ENCODE assay signal across 18 cellular contexts in the genomic region with DNA sequence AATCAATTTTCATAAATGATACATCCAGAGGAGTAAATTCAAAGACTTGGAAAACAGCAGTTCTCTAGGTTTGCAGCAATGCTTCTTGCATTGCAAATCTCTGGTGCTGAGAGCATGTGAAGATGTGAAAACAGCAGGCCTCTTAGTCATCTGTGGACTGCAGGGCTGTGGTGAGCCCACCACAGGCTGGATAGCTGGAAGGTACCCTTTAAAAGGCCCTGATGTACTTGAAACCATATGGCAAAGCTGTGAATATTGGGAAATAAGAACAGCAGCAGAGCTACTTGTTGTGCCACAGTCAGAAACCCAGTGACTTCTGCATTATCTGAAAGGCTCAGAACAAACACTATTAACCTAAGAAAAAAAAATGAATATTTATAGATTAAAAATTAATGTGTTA.
DNase-seq lines count a peak whose midpoint lies in the region; ATAC-seq and TF ChIP-seq lines count a peak whose summit lies in the region.
"Had no signal": no experiment of that assay in that cellular context is flagged by ENCODE, and none has a peak within 500 bp of the region (broad histone marks: within the 10 kb centered on the region; RNA-seq: fewer than 3 reads in every experiment).

No MANE protein-coding gene starts in this region.

- no peaks in the 10 kb centered on the region for H3K9me3 ChIP-seq in BE2C
- H3K9me3 ChIP-seq: lower lobe of right lung had no signal

- H3K27me3 ChIP-seq in BE2C = no peaks in the 10 kb centered on the region

- TF ChIP-seq CTCF in BE2C (IDR thresholded peaks at IDR 0.05; ENCODE audit: low read depth, low read length) = no peak

- ATAC-seq in HG02623 (IDR thresholded peaks at IDR 0.05; ENCODE audit: unreplicated experiment) = no peak
- ATAC-seq: lower lobe of right lung, right cardiac atrium had no signal

- no peak overlapping the region for H3K4me3 ChIP-seq in BE2C (ENCODE audit: low read depth, low read length)
- H3K4me3 ChIP-seq: lower lobe of right lung had no signal

- H3K4me1 ChIP-seq in BE2C = no peaks in the 10 kb centered on the region
- H3K4me1 ChIP-seq: lower lobe of right lung had no signal

- no peaks in the 10 kb centered on the region for H3K36me3 ChIP-seq in BE2C
- H3K36me3 ChIP-seq: lower lobe of right lung had no signal

- peak; percentile 13 for DNase-seq in BE2C
- DNase-seq in HT1080 (ENCODE audit: low read depth) = peak; percentile 31
- DNase-seq in brain pericyte (ENCODE audit: low read depth, low spot score) = peak; percentile 1
- DNase-seq in iris pigment epithelial cell (ENCODE audit: low read depth) = peak; percentile 68
- no peak for DNase-seq in activated effector memory CD4-positive, alpha-beta T cell treated with Interleukin-2 at 50 U/mL for 16 hours
- DNase-seq in RPMI8226 = no peak
- no peak for DNase-seq in putamen (ENCODE audit: low spot score)
- DNase-seq: activated CD4-positive, alpha-beta T cell treated with anti-CD3 and anti-CD28 coated beads, Interleukin-2, amount 50 U/mL, for 1 hour; aorta; cortex of kidney; head of caudate nucleus; Kasumi-1; lower lobe of right lung; NCI-H1417 treated with DMSO at 0.1 percent for 48 hours; occipital lobe; right cardiac atrium; SW 1271 had no signal

Comparison
In these comparisons a context has a peak if more than half of its experiments do, and no peak if none do; other contexts are left out.
1. DNase-seq: peak in BE2C (single experiment), HT1080 (single experiment), brain pericyte (single experiment) and iris pigment epithelial cell (single experiment); none in activated effector memory CD4-positive, alpha-beta T cell treated with Interleukin-2 at 50 U/mL for 16 hours (single experiment), RPMI8226 (single experiment) and putamen (single experiment).